15 cellular contexts compared by ENCODE assay signal in the genomic region with DNA sequence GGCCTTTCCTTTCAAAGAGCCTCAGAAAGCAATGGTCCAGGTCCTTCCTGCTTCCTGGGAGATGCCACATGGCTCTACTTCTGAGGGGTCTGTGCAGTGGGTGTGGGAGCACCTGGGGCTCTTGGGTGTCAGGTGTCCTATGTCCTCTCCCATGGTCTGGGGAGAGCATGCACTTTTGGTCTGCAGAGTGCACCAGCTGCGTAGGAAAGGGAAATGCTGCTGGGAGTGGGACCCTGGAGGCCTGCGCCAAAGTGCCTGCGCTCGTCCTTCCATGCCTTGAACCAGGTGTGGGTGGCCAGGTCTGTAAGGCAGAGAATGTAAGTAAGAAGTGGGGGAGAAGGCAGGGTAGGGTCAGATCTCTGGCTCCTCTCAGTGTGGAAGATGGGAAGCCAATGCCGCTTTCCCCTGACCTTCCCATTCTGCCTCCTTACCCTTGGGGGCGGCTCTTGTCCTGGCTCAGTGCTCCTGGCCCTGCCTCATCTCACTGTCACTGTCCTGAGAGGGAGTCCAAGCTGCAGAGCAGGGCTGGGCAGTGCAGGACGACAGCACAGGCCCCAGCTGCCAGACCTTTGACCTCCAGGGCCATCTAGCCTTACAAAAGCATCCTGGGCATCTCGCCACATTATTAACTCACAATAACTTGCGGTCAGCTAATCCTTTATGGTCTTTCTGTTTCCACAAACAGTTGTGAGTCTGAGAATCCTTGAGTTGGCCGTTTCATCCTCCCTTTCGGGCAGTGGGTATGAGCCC. TPM values are rescaled to one million over a fixed set of nuclear protein-coding genes. Genes with fewer than 3 reads are reported as not detected.
DNase-seq lines count a peak whose midpoint lies in the region; TF ChIP-seq lines count a peak whose summit lies in the region.
"Had no signal": no experiment of that assay in that cellular context is flagged by ENCODE, and none has a peak within 500 bp of the region (broad histone marks: within the 10 kb centered on the region; RNA-seq: fewer than 3 reads in every experiment).

No MANE protein-coding gene starts in this region.

- intact Hi-C loops in esophagus muscularis mucosa (cut with DNase I): no loop called here

- POLR2A ChIA-PET in GM10248 (lab: Yijun Ruan, JAX): no interaction called here

- CTCF ChIA-PET in GM10248 (lab: Yijun Ruan, JAX): interaction anchor here (1.4 kb wide), 1 partner anchor 23 kb away, joined by 3 read pairs; no protein-coding TSS in a partner anchor

- no peaks in the 10 kb centered on the region for H3K36me3 ChIP-seq in esophagus muscularis mucosa
- H3K36me3 ChIP-seq: esophagus squamous epithelium, tibial artery had no signal

- no peak for TF ChIP-seq POLR2A in esophagus muscularis mucosa (IDR thresholded peaks at IDR 0.05; ENCODE audit: low read depth)

- DNase-seq in A172 (ENCODE audit: low spot score): peak; percentile 35
- DNase-seq in M059J (ENCODE audit: low read depth): peak; percentile 90
- peak; percentile 81 for DNase-seq in esophagus muscularis mucosa (ENCODE audit: extremely low spot score)
- DNase-seq in mesenteric fat pad (ENCODE audit: low spot score): peak; percentile 73
- DNase-seq in SKM-1 (lab: John Stamatoyannopoulos, UW; ENCODE audit: unreplicated experiment): no peak
- DNase-seq in stimulated activated CD4-positive, alpha-beta T cell treated with anti-CD3 and anti-CD28 coated beads, Interleukin-2, amount 100 ng/mL, for 48 hours: no peak
- no peak for DNase-seq in GM13977 (ENCODE audit: low spot score)
- DNase-seq in GM10248 (ENCODE audit: extremely low spot score): no peak
- DNase-seq: activated naive CD8-positive, alpha-beta T cell treated with anti-CD3 and anti-CD28 coated beads, Interleukin-2, amount 50 U/mL, for 24 hours; AML-193; esophagus squamous epithelium; mesendoderm had no signal

- in situ Hi-C loops in GM13977 (cut with MboI; ENCODE audit: low pct_unique_long_range_greater_than_20kb, low sequenced_read_pairs, unreplicated experiment): no loop called here

- TF ChIP-seq EP300 in esophagus muscularis mucosa (IDR thresholded peaks at IDR 0.05): no peak

- H3K27me3 ChIP-seq in esophagus muscularis mucosa: no peaks in the 10 kb centered on the region
- H3K27me3 ChIP-seq: esophagus squamous epithelium, tibial artery had no signal

- H3K27ac ChIP-seq in esophagus muscularis mucosa (replicated peaks in 1 of 4): no peak overlapping the region
- H3K27ac ChIP-seq: esophagus squamous epithelium, SK-N-MC, tibial artery, VCaP had no signal

- TF ChIP-seq CTCF in esophagus muscularis mucosa (IDR thresholded peaks at IDR 0.05): no peak
- TF ChIP-seq CTCF in GM13977 (IDR thresholded peaks at IDR 0.05; ENCODE audit: extremely low read depth, insufficient read depth, missing control alignments): no peak
- TF ChIP-seq CTCF in GM10248 (IDR thresholded peaks at IDR 0.05; ENCODE audit: control extremely low read depth, extremely low read depth, low read depth, missing control alignments): no peak

- no peaks in the 10 kb centered on the region for H3K9me3 ChIP-seq in esophagus muscularis mucosa
- H3K9me3 ChIP-seq: esophagus squamous epithelium, tibial artery had no signal

- H3K4me3 ChIP-seq in esophagus muscularis mucosa: no peak overlapping the region
- H3K4me3 ChIP-seq: esophagus squamous epithelium, SK-N-MC, tibial artery had no signal

- 84% methylated on average over 11 of the region's 11 CpGs for WGBS in esophagus muscularis mucosa

- peaks cover 0 to 9% (median 2%) of the 10 kb centered on the region in 4 donors for H3K4me1 ChIP-seq in esophagus muscularis mucosa
- H3K4me1 ChIP-seq: tibial artery had no signal

RNA-seq across cellular contexts. Expression of a gene that starts 6.6 kb away (rescaled TPM):
- total RNA-seq in A172 (2014; rRNA removed; shearing (Covaris generic)): 0.31 and 1.3 TPM in 2 replicates
- total RNA-seq in M059J (2014; rRNA removed; shearing (Covaris generic)): 2.9 and 3.6 TPM in 2 replicates
- total RNA-seq in esophagus muscularis mucosa (1 to 10 TPM in 3 of 4 donors, under 1 TPM in 1; 0.50 to 3.2 (median 2.1) TPM), mesenteric fat pad (0.39 TPM)

RNA-seq across cellular contexts. Expression of a gene that starts 29.5 kb away (rescaled TPM):
- total RNA-seq in A172 (2014; rRNA removed; shearing (Covaris generic)): 3.8 and 7.3 TPM in 2 replicates
- total RNA-seq in M059J (2014; rRNA removed; shearing (Covaris generic)): 3.3 and 5.8 TPM in 2 replicates
- 10 to 100 TPM; 15.8 to 29.9 (median 23.0) TPM for total RNA-seq in esophagus muscularis mucosa
- 3.8 TPM for total RNA-seq in mesenteric fat pad

Comparison
In these comparisons a context has a peak if more than half of its experiments do, and no peak if none do; other contexts are left out.
1. DNase-seq: peak in A172 (single experiment), M059J (single experiment), esophagus muscularis mucosa (single experiment) and mesenteric fat pad (single experiment); none in SKM-1 (single experiment), stimulated activated CD4-positive, alpha-beta T cell treated with anti-CD3 and anti-CD28 coated beads, Interleukin-2, amount 100 ng/mL, for 48 hours (0 of 2), GM13977 (single experiment) and GM10248 (single experiment).